ENCODE assay signal across 14 cellular contexts in genomic region chr1:87074001-87074795, GRCh38.
"Had no signal": no experiment of that assay in that cellular context is flagged by ENCODE, and none has a peak within 500 bp of the region (broad histone marks: within the 10 kb centered on the region; RNA-seq: fewer than 3 reads in every experiment).

No MANE protein-coding gene starts in this region.

- H3K9me3 ChIP-seq: breast epithelium, gastroesophageal sphincter had no signal

- H3K4me1 ChIP-seq: breast epithelium, gastroesophageal sphincter had no signal

- H3K27me3 ChIP-seq: breast epithelium, dorsolateral prefrontal cortex, gastroesophageal sphincter had no signal

- FAIRE-seq: keratinocyte had no signal

- ATAC-seq: gastroesophageal sphincter; left lobe of liver; stimulated activated effector memory CD8-positive, alpha-beta T cell treated with anti-CD3 and anti-CD28 coated beads, Interleukin-12 subunit alpha, Interleukin-12 subunit beta, amount 100 ng/mL, for 72 hours had no signal

- H3K36me3 ChIP-seq: breast epithelium, gastroesophageal sphincter had no signal

- DNase-seq: activated B cell treated with CpG ODN at 0.5 μM for 24 hours; activated CD4-positive, alpha-beta T cell treated with anti-CD3 and anti-CD28 coated beads, Interleukin-2, amount 10 ng/mL, durations not matched to agents 24 days and 14 days; activated CD8-positive, alpha-beta memory T cell treated with anti-CD3 and anti-CD28 coated beads, Interleukin-2, amount 50 U/mL, for 48 hours; activated naive CD8-positive, alpha-beta T cell treated with anti-CD3 and anti-CD28 coated beads for 36 hours; anterior cingulate cortex; dorsolateral prefrontal cortex; endodermal cell; erythroblast; SW 1271 had no signal

- H3K4me3 ChIP-seq: breast epithelium, dorsolateral prefrontal cortex, gastroesophageal sphincter had no signal

- H3K27ac ChIP-seq: breast epithelium, dorsolateral prefrontal cortex, gastroesophageal sphincter had no signal
